In genomic region chr1:51482881-51483280, GRCh38 we compare ENCODE assay signal across 18 cellular contexts.
"Had no signal": no experiment of that assay in that cellular context is flagged by ENCODE, and none has a peak within 500 bp of the region (broad histone marks: within the 10 kb centered on the region; RNA-seq: fewer than 3 reads in every experiment).

No MANE protein-coding gene starts in this region.

- ATAC-seq: activated CD4-positive, alpha-beta T cell treated with anti-CD3 and anti-CD28 coated beads for 36 hours; left lobe of liver; stimulated activated naive CD8-positive, alpha-beta T cell treated with anti-CD3 and anti-CD28 coated beads, Interleukin-15, amount 100 ng/mL, for 72 hours had no signal

- H3K36me3 ChIP-seq: thoracic aorta, uterus had no signal

- H3K27me3 ChIP-seq: ascending aorta, uterus had no signal

- H3K4me1 ChIP-seq: uterus had no signal

- DNase-seq: activated CD4-positive, alpha-beta memory T cell treated with anti-CD3 and anti-CD28 coated beads, Interleukin-2, amount 10 ng/mL, durations not matched to agents 7 days and 5 days; activated CD4-positive, alpha-beta T cell treated with anti-CD3 and anti-CD28 coated beads for 36 hours; activated CD8-positive, alpha-beta memory T cell treated with anti-CD3 and anti-CD28 coated beads, Interleukin-2, amount 50 U/mL, for 48 hours; activated naive CD8-positive, alpha-beta T cell treated with anti-CD3 and anti-CD28 coated beads, Interleukin-2, amount 10 ng/mL, durations not matched to agents 7 days and 5 days; effector memory CD4-positive, alpha-beta T cell; foreskin fibroblast; head of caudate nucleus; islet precursor cell; mesenchymal stem cell; stimulated activated CD4-positive, alpha-beta T cell treated with anti-CD3 and anti-CD28 coated beads, Interleukin-4, amount 100 ng/mL, for 4 hours; stimulated activated naive CD8-positive, alpha-beta T cell treated with anti-CD3 and anti-CD28 coated beads, Interleukin-15, amount 100 ng/mL, for 72 hours; T-helper 1 cell; uterus; WERI-Rb-1 had no signal

- H3K27ac ChIP-seq: ascending aorta, thoracic aorta, uterus, WERI-Rb-1 had no signal

- H3K9me3 ChIP-seq: ascending aorta, thoracic aorta, uterus had no signal

- H3K4me3 ChIP-seq: ascending aorta, skin epidermis, thoracic aorta, uterus had no signal
